In genomic region chr12:82299617-82300016, GRCh38 we compare ENCODE assay signal across 18 cellular contexts. TPM values are rescaled to one million over a fixed set of nuclear protein-coding genes. Genes with fewer than 3 reads are reported as not detected.
A peak's percentile ranks its signal among the peaks of the same experiment; 100 is the strongest.
DNase-seq lines count a peak whose midpoint lies in the region; ATAC-seq and TF ChIP-seq lines count a peak whose summit lies in the region.
"Had no signal": no experiment of that assay in that cellular context is flagged by ENCODE, and none has a peak within 500 bp of the region (broad histone marks: within the 10 kb centered on the region; RNA-seq: fewer than 3 reads in every experiment).

No MANE protein-coding gene starts in this region.

- no peaks in the 10 kb centered on the region for H3K36me3 ChIP-seq in HAP-1 (replicated peaks)
- H3K36me3 ChIP-seq: esophagus muscularis mucosa, neutrophil, SJCRH30 had no signal

- TF ChIP-seq CTCF in fibroblast of pulmonary artery (IDR thresholded peaks at IDR 0.05; ENCODE audit: low read length, missing control alignments) (no peak), nephron (IDR thresholded peaks at IDR 0.05; ENCODE audit: unreplicated experiment in 3 of 3) (no peak)

- DNase-seq in HAP-1 (ENCODE audit: low spot score in 2 of 2) (peak; percentile 16 to 46), OCI-M1 (lab: John Stamatoyannopoulos, UW) (peak; percentile 23), fibroblast of pulmonary artery (ENCODE audit: low read depth) (peak; percentile 38), G401 (ENCODE audit: low spot score) (no peak), cortex of kidney (lab: John Stamatoyannopoulos, UW) (no peak)
- no peak for DNase-seq in activated effector memory CD4-positive, alpha-beta T cell treated with Interleukin-2 at 50 U/mL for 16 hours
- DNase-seq: activated CD4-positive, alpha-beta T cell treated with anti-CD3 and anti-CD28 coated beads, Interleukin-2, amount 50 U/mL, for 48 hours; activated naive CD8-positive, alpha-beta T cell treated with anti-CD3 and anti-CD28 coated beads, Interleukin-2, amount 50 U/mL, for 24 hours; dermis blood vessel endothelial cell; DMS79 treated with DMSO at 0.1 percent for 48 hours; H9; SJCRH30; stimulated activated naive B cell treated with anti-CD40 and anti-IgM and Interleukin-4, amounts not matched to agents 10 μg/mL and 1 μg/mL and 100 μg/mL, for 72 hours had no signal

- H3K36me3 Mint-ChIP-seq in nephron (ENCODE audit: low read depth) = no peaks in the 10 kb centered on the region
- H3K36me3 Mint-ChIP-seq: stimulated activated naive B cell treated with anti-CD40 and anti-IgM and Interleukin-4, amounts not matched to agents 10 μg/mL and 1 μg/mL and 100 μg/mL, for 72 hours had no signal

- H3K4me3 Mint-ChIP-seq in nephron = no peak overlapping the region
- H3K4me3 Mint-ChIP-seq: activated naive CD8-positive, alpha-beta T cell treated with anti-CD3 and anti-CD28 coated beads, Interleukin-2, amount 50 U/mL, for 24 hours; H9; stimulated activated naive B cell treated with anti-CD40 and anti-IgM and Interleukin-4, amounts not matched to agents 10 μg/mL and 1 μg/mL and 100 μg/mL, for 72 hours had no signal

- H3K27me3 ChIP-seq in HAP-1 (ENCODE audit: low read depth) = no peaks in the 10 kb centered on the region
- H3K27me3 ChIP-seq: esophagus muscularis mucosa, neutrophil, SJCRH30 had no signal

- H3K9me3 ChIP-seq in HAP-1 = no peaks in the 10 kb centered on the region
- H3K9me3 ChIP-seq: esophagus muscularis mucosa, neutrophil, SJCRH30 had no signal

- no peaks in the 10 kb centered on the region for H3K4me1 ChIP-seq in HAP-1
- H3K4me1 ChIP-seq: SJCRH30 had no signal

- peaks cover 11% of the 10 kb centered on the region for H3K4me1 Mint-ChIP-seq in nephron
- H3K4me1 Mint-ChIP-seq: activated naive CD8-positive, alpha-beta T cell treated with anti-CD3 and anti-CD28 coated beads, Interleukin-2, amount 50 U/mL, for 24 hours; H9; stimulated activated naive B cell treated with anti-CD40 and anti-IgM and Interleukin-4, amounts not matched to agents 10 μg/mL and 1 μg/mL and 100 μg/mL, for 72 hours had no signal

- ATAC-seq in GM19463 (IDR thresholded peaks at IDR 0.05; ENCODE audit: unreplicated experiment) = no peak
- ATAC-seq: activated naive CD8-positive, alpha-beta T cell treated with anti-CD3 and anti-CD28 coated beads, Interleukin-2, amount 50 U/mL, for 24 hours; stimulated activated naive B cell treated with anti-CD40 and anti-IgM and Interleukin-4, amounts not matched to agents 10 μg/mL and 1 μg/mL and 100 μg/mL, for 72 hours had no signal

- no peaks in the 10 kb centered on the region for H3K27me3 Mint-ChIP-seq in nephron (ENCODE audit: low read depth)
- H3K27me3 Mint-ChIP-seq: stimulated activated naive B cell treated with anti-CD40 and anti-IgM and Interleukin-4, amounts not matched to agents 10 μg/mL and 1 μg/mL and 100 μg/mL, for 72 hours had no signal

- H3K9me3 Mint-ChIP-seq in nephron = no peaks in the 10 kb centered on the region
- H3K9me3 Mint-ChIP-seq: activated naive CD8-positive, alpha-beta T cell treated with anti-CD3 and anti-CD28 coated beads, Interleukin-2, amount 50 U/mL, for 24 hours; H9 had no signal

- no peak overlapping the region for H3K4me3 ChIP-seq in HAP-1
- no peak overlapping the region for H3K4me3 ChIP-seq in fibroblast of pulmonary artery (replicated peaks; ENCODE audit: low read depth, low read length)
- H3K4me3 ChIP-seq: esophagus muscularis mucosa, SJCRH30, skin epidermis had no signal

- in situ Hi-C loops in HAP-1 (cut with MboI; ENCODE audit: low sequenced_read_pairs) = no loop called here
- in situ Hi-C loops in G401 (cut with HindIII; ENCODE audit: low sequenced_read_pairs) = no loop called here

- H3K27ac Mint-ChIP-seq in nephron = peak overlapping the region; percentile 29 to 77 (median 77)
- H3K27ac Mint-ChIP-seq: activated naive CD8-positive, alpha-beta T cell treated with anti-CD3 and anti-CD28 coated beads, Interleukin-2, amount 50 U/mL, for 24 hours; H9; stimulated activated naive B cell treated with anti-CD40 and anti-IgM and Interleukin-4, amounts not matched to agents 10 μg/mL and 1 μg/mL and 100 μg/mL, for 72 hours had no signal

RNA-seq across cellular contexts. Expression of gene CCDC59, which starts 58.6 kb away (rescaled TPM):
- total RNA-seq in G401 (2014; rRNA removed; shearing (Covaris generic)) = 69.2 and 74.5 TPM in 2 replicates

RNA-seq across cellular contexts. Expression of gene METTL25, which starts 58.7 kb away (rescaled TPM):
- 9.5 and 10.5 TPM in 2 replicates for total RNA-seq in G401 (2014; rRNA removed; shearing (Covaris generic))

Comparison
In these comparisons a context has a peak if more than half of its experiments do, and no peak if none do; other contexts are left out.
1. DNase-seq: peak in HAP-1 (2 of 2), OCI-M1 (single experiment) and fibroblast of pulmonary artery (single experiment); none in G401 (single experiment), cortex of kidney (single experiment) and activated effector memory CD4-positive, alpha-beta T cell treated with Interleukin-2 at 50 U/mL for 16 hours (single experiment).